8 cellular contexts compared by ENCODE assay signal in genomic region chrX:153460826-153461225, GRCh38. TPM values are rescaled to one million over a fixed set of nuclear protein-coding genes. Genes with fewer than 3 reads are reported as not detected.
DNase-seq lines count a peak whose midpoint lies in the region; ATAC-seq and TF ChIP-seq lines count a peak whose summit lies in the region.

No MANE protein-coding gene starts in this region.

- intact Hi-C loops in activated CD8-positive, alpha-beta T cell treated with anti-CD3 and anti-CD28 coated beads for 36 hours (cut with micrococcal nuclease) = no loop called here
- intact Hi-C loops in posterior vena cava (cut with DNase I) = no loop called here

- H3K36me3 Mint-ChIP-seq in activated CD8-positive, alpha-beta T cell treated with anti-CD3 and anti-CD28 coated beads for 36 hours (ENCODE audit: low read depth) = peaks cover 3% of the 10 kb centered on the region

- H3K27ac Mint-ChIP-seq in activated CD8-positive, alpha-beta T cell treated with anti-CD3 and anti-CD28 coated beads for 36 hours = no peak overlapping the region

- H3K27me3 Mint-ChIP-seq in activated CD8-positive, alpha-beta T cell treated with anti-CD3 and anti-CD28 coated beads for 36 hours = no peaks in the 10 kb centered on the region

- DNase-seq in activated T-cell treated with anti-CD3 and anti-CD28 coated beads for 1 hour (ENCODE audit: low read depth) (peak; percentile 41), activated T-cell treated with anti-CD3 and anti-CD28 coated beads for 4 hours (no peak), NCI-H146 treated with DMSO at 0.1 percent for 48 hours (lab: John Stamatoyannopoulos, UW; ENCODE audit: unreplicated experiment) (peak; percentile 1), fibroblast of mammary gland (ENCODE audit: low read depth) (peak; percentile 48), pons (ENCODE audit: low spot score) (peak; percentile 26), posterior vena cava (ENCODE audit: low spot score) (no peak)
- peak; percentile 56 for DNase-seq in activated CD8-positive, alpha-beta T cell treated with anti-CD3 and anti-CD28 coated beads for 36 hours

- H3K9me3 Mint-ChIP-seq in activated CD8-positive, alpha-beta T cell treated with anti-CD3 and anti-CD28 coated beads for 36 hours = no peaks in the 10 kb centered on the region

- ATAC-seq in activated CD8-positive, alpha-beta T cell treated with anti-CD3 and anti-CD28 coated beads for 36 hours = peak; percentile 70
- no peak for ATAC-seq in GM19452 (IDR thresholded peaks at IDR 0.05; ENCODE audit: unreplicated experiment)

- H3K4me1 Mint-ChIP-seq in activated CD8-positive, alpha-beta T cell treated with anti-CD3 and anti-CD28 coated beads for 36 hours (ENCODE audit: low read depth) = no peaks in the 10 kb centered on the region

- POLR2A ChIA-PET in activated CD8-positive, alpha-beta T cell treated with anti-CD3 and anti-CD28 coated beads for 36 hours (lab: Charles Lee) = interaction anchor here (0.8 kb wide), 1 partner anchor 9 kb away, joined by 3 read pairs; the partner anchor contains the start of gene HAUS7

- CTCF ChIA-PET in activated CD8-positive, alpha-beta T cell treated with anti-CD3 and anti-CD28 coated beads for 36 hours (lab: Charles Lee) = interaction anchor here (0.6 to 2.6 kb wide), 7 partner anchors 10 to 46 kb away, joined by 3 to 18 read pairs (median 3); no protein-coding TSS in a partner anchor

- no peak overlapping the region for H3K4me3 ChIP-seq in fibroblast of mammary gland (ENCODE audit: control insufficient read depth, low read depth, low read length)

- TF ChIP-seq CTCF in activated CD8-positive, alpha-beta T cell treated with anti-CD3 and anti-CD28 coated beads for 36 hours (IDR thresholded peaks at IDR 0.05) = peak; percentile 49
- TF ChIP-seq CTCF in fibroblast of mammary gland (conservative IDR thresholded peaks at IDR 0.05; ENCODE audit: control insufficient read depth, insufficient read depth, low read depth, low read length) = peak; percentile 58

- H3K4me3 Mint-ChIP-seq in activated CD8-positive, alpha-beta T cell treated with anti-CD3 and anti-CD28 coated beads for 36 hours = no peak overlapping the region

RNA-seq across cellular contexts. Expression of gene HAUS7, which starts 9.6 kb away (rescaled TPM):
- total RNA-seq in activated CD8-positive, alpha-beta T cell treated with anti-CD3 and anti-CD28 coated beads for 36 hours = 10 to 100 TPM; 47.2 to 58.8 TPM
- total RNA-seq in posterior vena cava = 10 to 100 TPM; 23.5 to 30.1 TPM

RNA-seq across cellular contexts. Expression of gene TREX2, which starts 15.0 kb away (rescaled TPM):
- 1 to 10 TPM in 1 of 2 experiments, under 1 TPM in 1; 0.78 to 1.4 TPM for total RNA-seq in activated CD8-positive, alpha-beta T cell treated with anti-CD3 and anti-CD28 coated beads for 36 hours
- 1 to 10 TPM in 1 of 2 donors, under 1 TPM in 1; 0.48 to 1.9 TPM for total RNA-seq in posterior vena cava

RNA-seq across cellular contexts. Expression of gene BGN, which starts 34.0 kb away (rescaled TPM):
- total RNA-seq in activated CD8-positive, alpha-beta T cell treated with anti-CD3 and anti-CD28 coated beads for 36 hours = not detected
- 100 to 1,000 TPM; 392 to 743 TPM for total RNA-seq in posterior vena cava

RNA-seq across cellular contexts. Expression of gene ZFP92, which starts 49.6 kb away (rescaled TPM):
- 1 to 10 TPM; 1.2 to 1.3 TPM for total RNA-seq in activated CD8-positive, alpha-beta T cell treated with anti-CD3 and anti-CD28 coated beads for 36 hours
- under 1 TPM; 0.65 to 0.90 TPM for total RNA-seq in posterior vena cava

RNA-seq across cellular contexts. Expression of gene ATP2B3, which starts 56.6 kb away (rescaled TPM):
- total RNA-seq in activated CD8-positive, alpha-beta T cell treated with anti-CD3 and anti-CD28 coated beads for 36 hours = not detected
- total RNA-seq in posterior vena cava = under 1 TPM in 1 of 2 donors, not detected in 1; 0.19 TPM

Comparison
In these comparisons a context has a peak if more than half of its experiments do, and no peak if none do; other contexts are left out.
1. DNase-seq: peak in activated T-cell treated with anti-CD3 and anti-CD28 coated beads for 1 hour (single experiment), NCI-H146 treated with DMSO at 0.1 percent for 48 hours (single experiment), activated CD8-positive, alpha-beta T cell treated with anti-CD3 and anti-CD28 coated beads for 36 hours (single experiment), fibroblast of mammary gland (single experiment) and pons (single experiment); none in activated T-cell treated with anti-CD3 and anti-CD28 coated beads for 4 hours (single experiment) and posterior vena cava (single experiment).
2. RNA of gene BGN, which starts 34.0 kb away (total RNA-seq): 392 to 743 TPM in posterior vena cava; not detected in activated CD8-positive, alpha-beta T cell treated with anti-CD3 and anti-CD28 coated beads for 36 hours; every median in the first group is over 100 times any median in the second.